Comparison of ENCODE assay signal across 16 cellular contexts in the genomic region with DNA sequence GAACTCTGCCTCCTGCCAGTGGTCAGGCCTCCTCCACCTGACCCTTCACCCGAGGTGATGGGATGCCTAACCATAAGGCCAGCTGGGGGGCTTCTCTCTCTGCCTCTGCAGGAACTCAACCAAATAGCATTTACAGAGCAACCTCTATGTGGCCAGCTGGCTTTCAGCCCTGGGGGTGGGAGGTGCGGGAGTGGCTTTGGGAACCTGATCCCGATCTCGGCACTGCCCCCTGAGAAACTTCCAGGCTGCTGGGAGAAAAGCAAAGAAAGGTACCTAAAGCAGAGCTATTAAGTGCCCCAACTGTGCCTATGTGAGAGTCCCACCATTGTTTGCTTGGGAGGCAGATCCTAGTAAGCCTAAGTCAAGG. TPM values are rescaled to one million over a fixed set of nuclear protein-coding genes. Genes with fewer than 3 reads are reported as not detected.
DNase-seq lines count a peak whose midpoint lies in the region; TF ChIP-seq lines count a peak whose summit lies in the region.
"Had no signal": no experiment of that assay in that cellular context is flagged by ENCODE, and none has a peak within 500 bp of the region (broad histone marks: within the 10 kb centered on the region; RNA-seq: fewer than 3 reads in every experiment).

No MANE protein-coding gene starts in this region.

- H3K4me1 Mint-ChIP-seq in progenitor cell of endocrine pancreas (ENCODE audit: low read depth) = peaks cover 3% of the 10 kb centered on the region

- H3K9ac ChIP-seq in HUES48 (ENCODE audit: low read depth, low read length) (no peak overlapping the region; the same call in 1 of the 2 replicates), stomach smooth muscle (ENCODE audit: low read length in 2 of 2) (no peak overlapping the region)

- peaks cover 4% of the 10 kb centered on the region for H3K36me3 Mint-ChIP-seq in progenitor cell of endocrine pancreas (ENCODE audit: insufficient read depth)

- H3K9me3 Mint-ChIP-seq in progenitor cell of endocrine pancreas (ENCODE audit: low read depth) = no peaks in the 10 kb centered on the region
- H3K9me3 Mint-ChIP-seq: activated naive CD8-positive, alpha-beta T cell treated with anti-CD3 and anti-CD28 coated beads, Interleukin-2, amount 10 ng/mL, durations not matched to agents 7 days and 5 days; CD4-positive, CD25-positive, alpha-beta regulatory T cell; HFFc6 had no signal

- H3K4me3 ChIP-seq in HUES48 (ENCODE audit: low read depth, low read length) (peak overlapping the region; percentile 46), stomach smooth muscle (ENCODE audit: low read length in 2 of 2) (no peak overlapping the region)
- H3K4me3 ChIP-seq: hepatocyte, ovary, testis had no signal

- H3K27me3 Mint-ChIP-seq in progenitor cell of endocrine pancreas = peaks cover 2% of the 10 kb centered on the region
- H3K27me3 Mint-ChIP-seq: activated naive CD8-positive, alpha-beta T cell treated with anti-CD3 and anti-CD28 coated beads, Interleukin-2, amount 10 ng/mL, durations not matched to agents 7 days and 5 days had no signal

- peaks cover 14% of the 10 kb centered on the region for H3K4me1 ChIP-seq in HUES48 (ENCODE audit: control insufficient read depth, insufficient read depth, low read length)
- peaks cover 13% of the 10 kb centered on the region for H3K4me1 ChIP-seq in stomach smooth muscle (ENCODE audit: control insufficient read depth, insufficient read depth, low read length)

- H3K36me3 ChIP-seq in HUES48 (ENCODE audit: control insufficient read depth, insufficient read depth, low read length) (peaks cover 15% of the 10 kb centered on the region), stomach smooth muscle (ENCODE audit: control insufficient read depth in 2 of 2, insufficient read depth in 2 of 2, low read length in 2 of 2) (peaks cover 17% of the 10 kb centered on the region in 2 donors)
- H3K36me3 ChIP-seq: ovary had no signal

- H3K27me3 ChIP-seq in HUES48 (ENCODE audit: control insufficient read depth, insufficient read depth, low read length) (no peaks in the 10 kb centered on the region), stomach smooth muscle (ENCODE audit: control insufficient read depth in 1 of 2, insufficient read depth in 2 of 2, low read length in 2 of 2) (no peaks in the 10 kb centered on the region)
- H3K27me3 ChIP-seq: hepatocyte, ovary, testis had no signal

- no peak overlapping the region for H3K27ac Mint-ChIP-seq in progenitor cell of endocrine pancreas
- H3K27ac Mint-ChIP-seq: activated naive CD8-positive, alpha-beta T cell treated with anti-CD3 and anti-CD28 coated beads, Interleukin-2, amount 10 ng/mL, durations not matched to agents 7 days and 5 days; CD4-positive, CD25-positive, alpha-beta regulatory T cell; HFFc6 had no signal

- no peak for TF ChIP-seq CTCF in progenitor cell of endocrine pancreas (IDR thresholded peaks at IDR 0.05; ENCODE audit: unreplicated experiment)

- DNase-seq in islet precursor cell (peak; percentile 54), ACHN (no peak), kidney tubule cell (ENCODE audit: low spot score) (no peak), progenitor cell of endocrine pancreas (ENCODE audit: low spot score, unreplicated experiment) (no peak)
- DNase-seq: activated naive CD8-positive, alpha-beta T cell treated with anti-CD3 and anti-CD28 coated beads, Interleukin-2, amount 10 ng/mL, durations not matched to agents 7 days and 5 days; CD4-positive, CD25-positive, alpha-beta regulatory T cell; cerebellar nuclear complex; HFFc6; NCI-H1930; testis had no signal

- in situ Hi-C loops in ACHN (cut with HindIII; ENCODE audit: low pct_ligation_motif_present, low pct_unique_long_range_greater_than_20kb, low sequenced_read_pairs) = no loop called here

- H3K27ac ChIP-seq in HUES48 (ENCODE audit: low read depth, low read length) (peak overlapping the region; percentile 11), cingulate gyrus (ENCODE audit: low read depth, low read length) (peak overlapping the region; percentile 81), stomach smooth muscle (ENCODE audit: low read length) (peak overlapping the region; percentile 31)
- H3K27ac ChIP-seq: hepatocyte, testis had no signal

- no peak overlapping the region for H3K4me3 Mint-ChIP-seq in progenitor cell of endocrine pancreas (ENCODE audit: low read depth)
- H3K4me3 Mint-ChIP-seq: activated naive CD8-positive, alpha-beta T cell treated with anti-CD3 and anti-CD28 coated beads, Interleukin-2, amount 10 ng/mL, durations not matched to agents 7 days and 5 days; CD4-positive, CD25-positive, alpha-beta regulatory T cell; HFFc6 had no signal

- no peaks in the 10 kb centered on the region for H3K9me3 ChIP-seq in HUES48 (ENCODE audit: control insufficient read depth, insufficient read depth, low read length)
- H3K9me3 ChIP-seq in stomach smooth muscle (ENCODE audit: control insufficient read depth in 2 of 2, low read length in 2 of 2) = no peaks in the 10 kb centered on the region
- H3K9me3 ChIP-seq: ovary, testis had no signal

RNA-seq across cellular contexts. Expression of gene KRTCAP2, which starts 7.1 kb away (rescaled TPM):
- 146 and 149 TPM in 2 replicates for total RNA-seq in progenitor cell of endocrine pancreas

RNA-seq across cellular contexts. Expression of gene TRIM46, which starts 7.7 kb away (rescaled TPM):
- 21.1 and 25.7 TPM in 2 replicates for total RNA-seq in progenitor cell of endocrine pancreas

RNA-seq across cellular contexts. Expression of gene DPM3, which starts 25.7 kb away (rescaled TPM):
- 45.6 and 49.3 TPM in 2 replicates for total RNA-seq in progenitor cell of endocrine pancreas

RNA-seq across cellular contexts. Expression of gene SLC50A1, which starts 30.3 kb away (rescaled TPM):
- total RNA-seq in progenitor cell of endocrine pancreas = 33.3 and 35.5 TPM in 2 replicates

RNA-seq across cellular contexts. Expression of gene EFNA1, which starts 38.3 kb away (rescaled TPM):
- 22.1 and 22.2 TPM in 2 replicates for total RNA-seq in progenitor cell of endocrine pancreas
- total RNA-seq: T-helper 1 cell treated with Interleukin-12 subunit alpha and Interleukin-12 subunit beta and Interleukin-4 antibody, amounts not matched to agents 30 ng/mL and 1 ng/mL, for 36 hours had no signal

Comparison
In these comparisons a context has a peak if more than half of its experiments do, and no peak if none do; other contexts are left out.
1. H3K27ac ChIP-seq: peak in every context shown above with its lines; median percentile 81 in cingulate gyrus; 31 in stomach smooth muscle; 11 in HUES48.